10 cellular contexts compared by ENCODE assay signal in the genomic region with DNA sequence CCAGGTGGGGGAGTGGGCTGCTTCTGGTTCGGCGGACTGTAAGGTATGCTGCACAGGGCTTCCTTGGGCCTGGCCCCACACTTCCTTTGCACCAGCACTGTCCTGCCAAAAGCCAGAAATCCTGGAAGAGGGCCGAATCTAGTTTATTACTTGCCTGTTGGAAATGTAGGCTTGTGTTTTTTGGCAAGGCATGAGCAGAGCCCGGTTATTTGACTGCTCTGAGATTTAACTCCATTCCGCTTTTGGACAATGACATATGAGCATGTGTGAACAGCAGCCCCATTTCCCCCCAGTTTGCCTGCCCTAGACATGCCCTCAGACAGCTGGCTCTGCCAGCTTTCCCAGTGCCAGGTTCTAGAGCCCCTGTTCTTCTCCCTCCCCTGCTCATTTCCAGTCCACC.
DNase-seq lines count a peak whose midpoint lies in the region; ATAC-seq, FAIRE-seq and TF ChIP-seq lines count a peak whose summit lies in the region.
"Had no signal": no experiment of that assay in that cellular context is flagged by ENCODE, and none has a peak within 500 bp of the region (broad histone marks: within the 10 kb centered on the region; RNA-seq: fewer than 3 reads in every experiment).

No MANE protein-coding gene starts in this region.

- peak overlapping the region in 1 of 2 donors; percentile 30 for H3K4me3 ChIP-seq in ascending aorta
- H3K4me3 ChIP-seq in right atrium auricular region, result no peak overlapping the region
- no peak overlapping the region for H3K4me3 ChIP-seq in spleen

- H3K27ac ChIP-seq in ascending aorta, result peak overlapping the region; percentile 80 to 87
- peak overlapping the region; percentile 54 to 59 for H3K27ac ChIP-seq in right atrium auricular region
- peak overlapping the region; percentile 0 to 84 (median 76) for H3K27ac ChIP-seq in spleen

- 56 to 76% (median 72%) methylated on average over 5 of the region's 5 CpGs for WGBS in spleen, 5 donors

- intact Hi-C loops in ascending aorta (cut with DNase I) (loop anchor here (2.0 to 10.0 kb wide), 4 partner anchors 19 to 251 kb away; a partner anchor contains a TSS), spleen (cut with DNase I; ENCODE audit: low total_unique reads) (no loop called here)

- ATAC-seq in HG02642 (IDR thresholded peaks at IDR 0.05; ENCODE audit: poor library complexity, unreplicated experiment) (no peak), GM18498 (IDR thresholded peaks at IDR 0.05; ENCODE audit: unreplicated experiment) (no peak)

- DNase-seq in NCI-H446 treated with DMSO at 0.1 percent for 48 hours (lab: John Stamatoyannopoulos, UW) (peak; percentile 70), ascending aorta (ENCODE audit: low spot score in 2 of 2) (peak in 1 of 2 donors; percentile 90), right atrium auricular region (ENCODE audit: low spot score) (peak; percentile 72), spleen (no peak), HTR-8/SVneo (ENCODE audit: insufficient read length, low spot score) (no peak), NOMO-1 treated with DMSO at 0.1 percent for 48 hours (lab: John Stamatoyannopoulos, UW; ENCODE audit: unreplicated experiment) (no peak)
- DNase-seq: amygdala, NCI-H345 had no signal

- H3K27me3 ChIP-seq in ascending aorta (no peaks in the 10 kb centered on the region), right atrium auricular region (no peaks in the 10 kb centered on the region), spleen (replicated peaks in 1 of 7) (no peaks in the 10 kb centered on the region)

- no peak for FAIRE-seq in HTR-8/SVneo (lab: Jason Lieb, UNC)

- TF ChIP-seq CTCF in ascending aorta (IDR thresholded peaks at IDR 0.05), result no peak
- no peak for TF ChIP-seq CTCF in right atrium auricular region (IDR thresholded peaks at IDR 0.05)
- no peak for TF ChIP-seq CTCF in spleen (IDR thresholded peaks at IDR 0.05 in 8 of 11, conservative IDR thresholded peaks at IDR 0.05 in 3 of 11)

- H3K4me1 ChIP-seq in ascending aorta, result peaks cover 0 to 36% of the 10 kb centered on the region in 2 donors
- H3K4me1 ChIP-seq in right atrium auricular region, result peaks cover 0 to 32% of the 10 kb centered on the region in 2 donors
- peaks cover 0 to 83% (median 32%) of the 10 kb centered on the region in 6 donors for H3K4me1 ChIP-seq in spleen

- H3K9me3 ChIP-seq in ascending aorta (no peaks in the 10 kb centered on the region), right atrium auricular region (no peaks in the 10 kb centered on the region), spleen (no peaks in the 10 kb centered on the region)

- H3K36me3 ChIP-seq in ascending aorta (no peaks in the 10 kb centered on the region), right atrium auricular region (no peaks in the 10 kb centered on the region), spleen (no peaks in the 10 kb centered on the region)

- TF ChIP-seq POLR2A in spleen (IDR thresholded peaks at IDR 0.05), result no peak

Comparison
In these comparisons a context has a peak if more than half of its experiments do, and no peak if none do; other contexts are left out.
1. DNase-seq: peak in NCI-H446 treated with DMSO at 0.1 percent for 48 hours (single experiment) and right atrium auricular region (single experiment); none in spleen (single experiment), HTR-8/SVneo (single experiment) and NOMO-1 treated with DMSO at 0.1 percent for 48 hours (single experiment).
2. Peak in every context shown above with its lines, with median percentiles within 50 percentile points of each other: H3K27ac ChIP-seq.